In genomic region chr4:16225681-16225995, GRCh38 we compare ENCODE assay signal across 8 cellular contexts. TPM values are rescaled to one million over a fixed set of nuclear protein-coding genes. Genes with fewer than 3 reads are reported as not detected.
A peak's percentile ranks its signal among the peaks of the same experiment; 100 is the strongest.
DNase-seq lines count a peak whose midpoint lies in the region; ATAC-seq and TF ChIP-seq lines count a peak whose summit lies in the region.

No MANE protein-coding gene starts in this region.

- peak overlapping the region; percentile 9; the same call in 1 of the 2 replicates for H3K27ac ChIP-seq in SJCRH30

- ATAC-seq in GM21529 (IDR thresholded peaks at IDR 0.05; ENCODE audit: unreplicated experiment), result no peak

- no peaks in the 10 kb centered on the region for H3K36me3 ChIP-seq in SJCRH30
- no peaks in the 10 kb centered on the region for H3K36me3 ChIP-seq in skeletal muscle satellite cell (ENCODE audit: insufficient read depth, low read length)

- no peaks in the 10 kb centered on the region for H3K27me3 Mint-ChIP-seq in activated CD4-positive, alpha-beta T cell treated with anti-CD3 and anti-CD28 coated beads, Interleukin-2, amount 10 ng/mL, durations not matched to agents 7 days and 5 days

- CTCF ChIA-PET in activated CD4-positive, alpha-beta T cell treated with anti-CD3 and anti-CD28 coated beads, Interleukin-2, amount 10 ng/mL, durations not matched to agents 7 days and 5 days (lab: Charles Lee), result no interaction called here

- POLR2A ChIA-PET in activated CD4-positive, alpha-beta T cell treated with anti-CD3 and anti-CD28 coated beads, Interleukin-2, amount 10 ng/mL, durations not matched to agents 7 days and 5 days (lab: Charles Lee), result no interaction called here

- H3K4me1 Mint-ChIP-seq in activated CD4-positive, alpha-beta T cell treated with anti-CD3 and anti-CD28 coated beads, Interleukin-2, amount 10 ng/mL, durations not matched to agents 7 days and 5 days, result peaks cover 47% of the 10 kb centered on the region

- no peak for DNase-seq in activated CD4-positive, alpha-beta T cell treated with anti-CD3 and anti-CD28 coated beads, Interleukin-2, amount 10 ng/mL, durations not matched to agents 7 days and 5 days
- DNase-seq in activated CD4-positive, alpha-beta T cell treated with anti-CD3 and anti-CD28 coated beads for 4 hours, result no peak
- DNase-seq in SJCRH30 (no peak), fibroblast of villous mesenchyme (ENCODE audit: low read depth) (no peak), HPDE6-E6E7 (ENCODE audit: extremely low spot score) (no peak), mesenteric fat pad (ENCODE audit: low spot score) (no peak)

- peaks cover 32% of the 10 kb centered on the region for H3K36me3 Mint-ChIP-seq in activated CD4-positive, alpha-beta T cell treated with anti-CD3 and anti-CD28 coated beads, Interleukin-2, amount 10 ng/mL, durations not matched to agents 7 days and 5 days (ENCODE audit: low read depth)

- peak overlapping the region; percentile 89 for H3K9ac ChIP-seq in skeletal muscle satellite cell (ENCODE audit: low read depth, low read length)

- H3K4me1 ChIP-seq in SJCRH30 (peaks cover 7% of the 10 kb centered on the region; the same call in 1 of the 2 replicates), skeletal muscle satellite cell (ENCODE audit: control insufficient read depth, insufficient read depth, low read length) (peaks cover 15% of the 10 kb centered on the region)

- peak overlapping the region; percentile 96 for H3K4me2 ChIP-seq in skeletal muscle satellite cell (ENCODE audit: low read length)

- H3K27ac Mint-ChIP-seq in activated CD4-positive, alpha-beta T cell treated with anti-CD3 and anti-CD28 coated beads, Interleukin-2, amount 10 ng/mL, durations not matched to agents 7 days and 5 days, result peak overlapping the region; percentile 97

- H3K27me3 ChIP-seq in SJCRH30 (no peaks in the 10 kb centered on the region), skeletal muscle satellite cell (ENCODE audit: control insufficient read depth, insufficient read depth, low read length) (no peaks in the 10 kb centered on the region)

- peak overlapping the region; percentile 86 for H3K4me3 Mint-ChIP-seq in activated CD4-positive, alpha-beta T cell treated with anti-CD3 and anti-CD28 coated beads, Interleukin-2, amount 10 ng/mL, durations not matched to agents 7 days and 5 days

- H3K9me3 ChIP-seq in SJCRH30 (replicated peaks), result no peaks in the 10 kb centered on the region
- H3K9me3 ChIP-seq in skeletal muscle satellite cell (replicated peaks; ENCODE audit: low read length), result no peaks in the 10 kb centered on the region

- H3K4me3 ChIP-seq in SJCRH30 (peak overlapping the region; percentile 95), fibroblast of villous mesenchyme (ENCODE audit: low read depth, low read length) (peak overlapping the region; percentile 78), skeletal muscle satellite cell (ENCODE audit: low read length) (peak overlapping the region; percentile 90)

- H3K9me3 Mint-ChIP-seq in activated CD4-positive, alpha-beta T cell treated with anti-CD3 and anti-CD28 coated beads, Interleukin-2, amount 10 ng/mL, durations not matched to agents 7 days and 5 days, result no peaks in the 10 kb centered on the region

- no peak for TF ChIP-seq CTCF in fibroblast of villous mesenchyme (IDR thresholded peaks at IDR 0.05; ENCODE audit: insufficient read depth, low read depth, low read length)

RNA-seq across cellular contexts. Expression of gene TAPT1, which starts 0.6 kb away (rescaled TPM):
- total RNA-seq in activated CD4-positive, alpha-beta T cell treated with anti-CD3 and anti-CD28 coated beads, Interleukin-2, amount 10 ng/mL, durations not matched to agents 7 days and 5 days, result 10 to 100 TPM; 49.6 to 58.2 TPM
- total RNA-seq in SJCRH30 (2014; rRNA removed; shearing (Covaris generic)), result 11.3 and 17.4 TPM in 2 replicates
- total RNA-seq in fibroblast of villous mesenchyme (19.0 and 28.5 TPM in 2 replicates), mesenteric fat pad (44.2 TPM)
- total RNA-seq in skeletal muscle satellite cell (2012; rRNA removed), result 5.6 and 10.9 TPM in 2 replicates
